ENCODE assay signal across 8 cellular contexts in the genomic region with DNA sequence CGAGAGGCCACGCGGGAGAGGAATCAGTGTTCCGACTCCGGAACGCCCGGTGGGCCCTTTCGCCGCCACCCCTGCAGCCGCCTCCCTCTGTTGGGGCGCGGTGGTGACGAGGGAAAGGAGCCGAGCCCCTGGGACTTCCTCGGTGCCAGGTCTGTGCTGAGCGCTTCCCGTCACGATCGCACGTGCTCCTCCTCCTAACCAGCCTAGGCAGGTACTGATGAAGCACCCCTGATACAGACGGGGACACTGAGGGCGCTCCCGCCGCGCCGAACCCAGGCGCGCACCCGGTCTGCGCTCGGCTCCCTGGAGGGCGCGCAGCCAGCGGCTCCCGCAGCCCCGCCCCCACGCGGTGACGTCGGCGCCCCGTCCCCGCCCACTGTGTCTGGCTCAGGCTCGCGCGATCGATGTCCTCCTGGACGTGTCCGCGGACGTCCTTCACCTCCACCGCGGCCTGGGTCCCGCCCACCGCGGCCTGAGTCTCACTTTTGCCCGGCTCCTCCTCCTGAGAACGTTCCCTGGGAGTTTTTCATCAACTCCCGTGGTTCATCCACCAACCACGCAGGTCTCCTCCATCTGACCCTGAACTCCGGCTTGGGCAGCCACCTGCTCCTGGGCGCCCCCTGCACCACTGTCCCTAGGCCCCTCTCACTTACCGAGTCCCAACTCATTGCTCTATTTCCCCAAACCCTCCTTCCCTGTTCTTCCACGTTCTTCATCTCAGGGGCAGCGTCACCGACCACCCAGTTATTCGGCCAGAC.
A peak's percentile ranks its signal among the peaks of the same experiment; 100 is the strongest.
DNase-seq lines count a peak whose midpoint lies in the region; ATAC-seq and TF ChIP-seq lines count a peak whose summit lies in the region.

No MANE protein-coding gene starts in this region.

- 0 out of 3 replicates have a peak, but pooled peaks have one; percentile 10 for TF ChIP-seq CTCF in GM12872 (IDR thresholded peaks at IDR 0.05; ENCODE audit: insufficient read depth, low read depth, low read length)

- peak; percentile 57 for ATAC-seq in HG02623 (IDR thresholded peaks at IDR 0.05; ENCODE audit: unreplicated experiment)

- DNase-seq in NCI-H2196 (lab: John Stamatoyannopoulos, UW; ENCODE audit: unreplicated experiment) (peak; percentile 90), ecto neural progenitor cell (ENCODE audit: low spot score) (peak; percentile 85), medulla oblongata (ENCODE audit: extremely low spot score) (peak; percentile 30), NCI-H1694 (lab: John Stamatoyannopoulos, UW) (no peak)
- peak; percentile 63 for DNase-seq in activated CD4-positive, alpha-beta T cell treated with anti-CD3 and anti-CD28 coated beads, Interleukin-2, amount 50 U/mL, for 1 hour
- peak; percentile 37 to 77 (median 55) for DNase-seq in stimulated activated CD4-positive, alpha-beta T cell treated with anti-CD3 and anti-CD28 coated beads, TNF-alpha, amount 100 ng/mL, for 24 hours (ENCODE audit: low read depth in 3 of 3)
